15 cellular contexts compared by ENCODE assay signal in genomic region chr16:23691483-23692189, GRCh38. TPM values are rescaled to one million over a fixed set of nuclear protein-coding genes. Genes with fewer than 3 reads are reported as not detected.
DNase-seq lines count a peak whose midpoint lies in the region; ATAC-seq and TF ChIP-seq lines count a peak whose summit lies in the region.
"Had no signal": no experiment of that assay in that cellular context is flagged by ENCODE, and none has a peak within 500 bp of the region (broad histone marks: within the 10 kb centered on the region; RNA-seq: fewer than 3 reads in every experiment).

No MANE protein-coding gene starts in this region.

- POLR2A ChIA-PET in SK-N-SH (lab: Yijun Ruan, JAX) = no interaction called here

- TF ChIP-seq EP300 in SK-N-SH (IDR thresholded peaks at IDR 0.05; ENCODE audit: borderline replicate concordance in 1 of 2, low read depth in 1 of 2, low read length in 1 of 2) = no peak

- ATAC-seq in GM21367 (IDR thresholded peaks at IDR 0.05; ENCODE audit: unreplicated experiment) = no peak

- CTCF ChIA-PET in SK-N-SH (lab: Yijun Ruan, JAX) = interaction anchor here (1.2 to 1.5 kb wide), 2 partner anchors 36 kb away, joined by 3 to 4 read pairs; no protein-coding TSS in a partner anchor

- H3K4me2 ChIP-seq in SK-N-SH = no peak overlapping the region

- peaks cover 4% of the 10 kb centered on the region; the same call in 1 of the 2 replicates for H3K79me2 ChIP-seq in SK-N-SH (ENCODE audit: insufficient read depth)

- peaks cover 13% of the 10 kb centered on the region for H3K4me1 Mint-ChIP-seq in HFFc6 (ENCODE audit: low read depth)

- H3K9me3 ChIP-seq in SK-N-SH (no peaks in the 10 kb centered on the region), SJCRH30 (replicated peaks) (no peaks in the 10 kb centered on the region)
- H3K9me3 ChIP-seq: esophagus squamous epithelium, right atrium auricular region had no signal

- H3K36me3 Mint-ChIP-seq in HFFc6 (ENCODE audit: low read depth) = peaks cover 36% of the 10 kb centered on the region

- peak overlapping the region; percentile 51; the same call in 1 of the 2 replicates for H3K27ac Mint-ChIP-seq in HFFc6
- H3K27ac Mint-ChIP-seq: naive B cell had no signal

- no peaks in the 10 kb centered on the region for H4K20me1 ChIP-seq in SK-N-SH (ENCODE audit: insufficient read depth)

- H3K4me3 ChIP-seq in SK-N-SH (ENCODE audit: low read depth in 2 of 2, low read length in 1 of 2) (no peak overlapping the region), fibroblast of pulmonary artery (replicated peaks; ENCODE audit: low read depth, low read length) (no peak overlapping the region), SJCRH30 (no peak overlapping the region)
- H3K4me3 ChIP-seq: esophagus squamous epithelium, right atrium auricular region had no signal

- WGBS in SK-N-SH (ENCODE audit: low lambda C conversion rate) = 99% methylated on average over 10 of the region's 10 CpGs

- H3K27me3 ChIP-seq in SK-N-SH (ENCODE audit: insufficient read depth) = no peaks in the 10 kb centered on the region
- no peaks in the 10 kb centered on the region for H3K27me3 ChIP-seq in SJCRH30
- H3K27me3 ChIP-seq: right atrium auricular region had no signal

- no peak for TF ChIP-seq RAD21 in SK-N-SH (IDR thresholded peaks at IDR 0.05; ENCODE audit: low read length)

- no peak overlapping the region for H3K9ac ChIP-seq in SK-N-SH

- H3K4me1 ChIP-seq in SK-N-SH (ENCODE audit: control insufficient read depth in 1 of 2, insufficient read depth in 2 of 2, low read depth in 1 of 2, low read length in 1 of 2) (no peaks in the 10 kb centered on the region), SJCRH30 (no peaks in the 10 kb centered on the region)

- H3K27me3 Mint-ChIP-seq in HFFc6 (ENCODE audit: insufficient read depth) = peaks cover 3% of the 10 kb centered on the region; the same call in 1 of the 2 replicates

- no peak overlapping the region for H2AFZ ChIP-seq in SK-N-SH (ENCODE audit: low read depth)

- H3K36me3 ChIP-seq in SK-N-SH (replicated peaks in 1 of 2; ENCODE audit: control insufficient read depth in 1 of 2, insufficient read depth in 2 of 2, low read length in 1 of 2) = peaks cover 28 to 46% of the 10 kb centered on the region in 2 experiments
- peaks cover 35% of the 10 kb centered on the region for H3K36me3 ChIP-seq in SJCRH30

- DNase-seq in AG08395 (ENCODE audit: low spot score) (peak; percentile 27), HFFc6 (peak; percentile 17), SK-N-SH (no peak), fibroblast of pulmonary artery (ENCODE audit: low read depth) (peak; percentile 40), nucleus accumbens (lab: John Stamatoyannopoulos, UW) (no peak), SJCRH30 (no peak), GM19240 (ENCODE audit: insufficient read length, low spot score) (no peak)
- DNase-seq: activated CD8-positive, alpha-beta memory T cell treated with anti-CD3 and anti-CD28 coated beads for 24 hours; esophagus squamous epithelium; naive B cell; T-helper 2 cell had no signal

- no peaks in the 10 kb centered on the region for H3F3A ChIP-seq in SK-N-SH (replicated peaks; ENCODE audit: insufficient read depth)

- H3K27ac ChIP-seq in SK-N-SH (ENCODE audit: low read depth in 2 of 2, low read length in 1 of 2) (no peak overlapping the region), SJCRH30 (no peak overlapping the region)
- H3K27ac ChIP-seq: esophagus squamous epithelium, right atrium auricular region had no signal

- H3K9me2 ChIP-seq in SK-N-SH = no peaks in the 10 kb centered on the region

- H3K9me3 Mint-ChIP-seq in HFFc6 = no peaks in the 10 kb centered on the region
- H3K9me3 Mint-ChIP-seq: activated naive CD4-positive, alpha-beta T cell treated with anti-CD3 and anti-CD28 coated beads, Interleukin-2, amount 50 U/mL, for 72 hours; naive B cell had no signal

- no peak overlapping the region for H3K4me3 Mint-ChIP-seq in HFFc6
- H3K4me3 Mint-ChIP-seq: naive B cell had no signal

- TF ChIP-seq CTCF in HFFc6 (IDR thresholded peaks at IDR 0.05) (no peak), SK-N-SH (IDR thresholded peaks at IDR 0.05) (no peak), fibroblast of pulmonary artery (IDR thresholded peaks at IDR 0.05; ENCODE audit: low read length, missing control alignments) (no peak)

TF ChIP-seq in SK-N-SH, 30 proteins besides CTCF, POLR2A, EP300 and RAD21:
- TF ChIP-seq MAX (IDR thresholded peaks at IDR 0.05; ENCODE audit: low read depth) (no peak), NFIC (IDR thresholded peaks at IDR 0.05; ENCODE audit: borderline replicate concordance) (0 out of 2 replicates have a peak, but pooled peaks have one; percentile 25), FOSL2 (IDR thresholded peaks at IDR 0.05; ENCODE audit: borderline replicate concordance, low read depth) (0 out of 2 replicates have a peak, but pooled peaks have one; percentile 1), YY1 (IDR thresholded peaks at IDR 0.05; ENCODE audit: low read depth) (peak; percentile 47; the same call in 1 of the 2 replicates)

RNA-seq across cellular contexts. Expression of gene PLK1, which starts 12.9 kb away (rescaled TPM):
- 100 to 1,000 TPM in 2 of 6 experiments, 10 to 100 TPM in 4; 40.5 to 105 (median 97.2) TPM for total RNA-seq in HFFc6 (2021; fragmentation: NEBNext Ultra II Directional; extraction: Animal tissue kit (Norgen Biotek cat#: 25700))
- polyA plus RNA-seq in SK-N-SH (2012; rRNA removed) = 31.4 and 68.7 TPM in 2 replicates
- polyA plus RNA-seq in SK-N-SH (2012; cell fraction: cytosol; rRNA removed) = 27.2 and 38.1 TPM in 2 replicates
- 60.5 and 79.2 TPM in 2 replicates for polyA plus RNA-seq in SK-N-SH (2012; cell fraction: nucleus; rRNA removed)
- total RNA-seq in SJCRH30 (2014; rRNA removed; shearing (Covaris generic)) = 59.3 and 62.4 TPM in 2 replicates

RNA-seq across cellular contexts. Expression of gene ERN2, which starts 21.4 kb away (rescaled TPM):
- not detected for total RNA-seq in HFFc6 (2021; fragmentation: NEBNext Ultra II Directional; extraction: Animal tissue kit (Norgen Biotek cat#: 25700))
- 0.03 TPM in 1 of 2 replicates, not detected in the other for polyA plus RNA-seq in SK-N-SH (2012; rRNA removed)
- polyA plus RNA-seq in SK-N-SH (2012; cell fraction: cytosol; rRNA removed) = not detected in 2 replicates
- 0.07 TPM in 1 of 2 replicates, not detected in the other for polyA plus RNA-seq in SK-N-SH (2012; cell fraction: nucleus; rRNA removed)
- not detected in 2 replicates for total RNA-seq in SJCRH30 (2014; rRNA removed; shearing (Covaris generic))
- total RNA-seq: activated naive CD4-positive, alpha-beta T cell treated with anti-CD3 and anti-CD28 coated beads, Interleukin-2, amount 50 U/mL, for 72 hours; chondrocyte; right atrium auricular region had no signal

RNA-seq across cellular contexts. Expression of gene DCTN5, which starts 50.4 kb away (rescaled TPM):
- total RNA-seq in HFFc6 (2021; fragmentation: NEBNext Ultra II Directional; extraction: Animal tissue kit (Norgen Biotek cat#: 25700)) = 10 to 100 TPM; 70.5 to 80.9 (median 76.4) TPM
- 45.6 and 59.8 TPM in 2 replicates for polyA plus RNA-seq in SK-N-SH (2012; rRNA removed)
- polyA plus RNA-seq in SK-N-SH (2012; cell fraction: cytosol; rRNA removed) = 59.2 and 59.9 TPM in 2 replicates
- 37.5 and 74.0 TPM in 2 replicates for polyA plus RNA-seq in SK-N-SH (2012; cell fraction: nucleus; rRNA removed)
- total RNA-seq in SJCRH30 (2014; rRNA removed; shearing (Covaris generic)) = 65.3 and 74.1 TPM in 2 replicates

RNA-seq across cellular contexts. Expression of gene PALB2, which starts 50.5 kb away (rescaled TPM):
- 10 to 100 TPM; 10.5 to 13.9 (median 12.2) TPM for total RNA-seq in HFFc6 (2021; fragmentation: NEBNext Ultra II Directional; extraction: Animal tissue kit (Norgen Biotek cat#: 25700))
- polyA plus RNA-seq in SK-N-SH (2012; rRNA removed) = 3.3 and 4.5 TPM in 2 replicates
- 4.4 and 5.0 TPM in 2 replicates for polyA plus RNA-seq in SK-N-SH (2012; cell fraction: cytosol; rRNA removed)
- 4.5 and 6.3 TPM in 2 replicates for polyA plus RNA-seq in SK-N-SH (2012; cell fraction: nucleus; rRNA removed)
- 21.9 and 25.9 TPM in 2 replicates for total RNA-seq in SJCRH30 (2014; rRNA removed; shearing (Covaris generic))

Comparison
In these comparisons a context has a peak if more than half of its experiments do, and no peak if none do; other contexts are left out.
1. DNase-seq: peak in AG08395 (single experiment), HFFc6 (single experiment) and fibroblast of pulmonary artery (single experiment); none in SK-N-SH (single experiment), nucleus accumbens (0 of 56), SJCRH30 (0 of 2) and GM19240 (single experiment).